ENCODE assay signal across 25 cellular contexts in the genomic region with DNA sequence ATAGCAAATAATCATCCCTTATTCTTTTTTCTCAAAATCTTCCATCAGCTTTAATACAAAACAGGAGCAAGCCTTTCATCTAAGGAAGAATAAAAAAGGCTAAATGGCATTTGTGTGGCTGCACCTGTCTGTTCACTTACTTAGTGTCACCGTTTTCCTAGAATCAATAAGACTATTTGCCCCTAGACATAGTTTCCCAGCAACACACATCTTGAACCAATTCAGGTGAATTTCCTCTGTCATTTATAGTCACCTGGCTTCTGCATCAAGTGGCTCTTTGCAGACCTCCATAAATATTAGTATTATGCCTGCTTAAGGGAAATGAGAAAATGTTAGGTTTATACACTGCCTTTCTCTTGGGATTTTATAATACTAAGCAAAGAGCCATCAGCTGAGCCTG. TPM values are rescaled to one million over a fixed set of nuclear protein-coding genes. Genes with fewer than 3 reads are reported as not detected.
A peak's percentile ranks its signal among the peaks of the same experiment; 100 is the strongest.
DNase-seq lines count a peak whose midpoint lies in the region; ATAC-seq lines count a peak whose summit lies in the region.
"Had no signal": no experiment of that assay in that cellular context is flagged by ENCODE, and none has a peak within 500 bp of the region (broad histone marks: within the 10 kb centered on the region; RNA-seq: fewer than 3 reads in every experiment).

No MANE protein-coding gene starts in this region.

- DNase-seq in DMS153 treated with DMSO at 0.1 percent for 48 hours (lab: John Stamatoyannopoulos, UW; ENCODE audit: unreplicated experiment) (peak; percentile 30), NCI-H1105 (lab: John Stamatoyannopoulos, UW) (peak; percentile 61), NCI-H2081 (lab: John Stamatoyannopoulos, UW) (peak; percentile 36 to 76), NCI-H748 treated with DMSO at 0.1 percent for 48 hours (lab: John Stamatoyannopoulos, UW) (peak; percentile 85), H4 (ENCODE audit: low spot score) (no peak)
- DNase-seq: ACHN; activated CD4-positive, alpha-beta memory T cell treated with anti-CD3 and anti-CD28 coated beads, Interleukin-2, amount 10 ng/mL, durations not matched to agents 7 days and 5 days; activated CD8-positive, alpha-beta memory T cell treated with anti-CD3 and anti-CD28 coated beads, Interleukin-2, amount 50 U/mL, for 48 hours; activated naive CD4-positive, alpha-beta T cell treated with Interleukin-2 at 50 U/mL for 16 hours; CD4-positive, alpha-beta memory T cell; colonic mucosa; effector CD4-positive, alpha-beta T cell; left cardiac atrium; MM.1S; NCI-H2171; NCI-H82; SJCRH30; substantia nigra; T-helper 9 cell had no signal

- ATAC-seq in HG03097 (IDR thresholded peaks at IDR 0.05; ENCODE audit: low FRiP score, unreplicated experiment) (no peak), HG03280 (IDR thresholded peaks at IDR 0.05; ENCODE audit: unreplicated experiment) (no peak), HG03432 (IDR thresholded peaks at IDR 0.05; ENCODE audit: unreplicated experiment) (no peak)
- ATAC-seq: GM23338; left cardiac atrium; natural killer cell treated with Interleukin-12 subunit alpha and Interleukin-12 subunit beta and Interleukin-15 and Interleukin-18, amount 100 ng/mL, for 72 hours; stimulated activated memory B cell treated with anti-CD40 and anti-IgM and Interleukin-4, amounts not matched to agents 10 μg/mL and 1 μg/mL and 100 μg/mL, for 72 hours had no signal

RNA-seq across cellular contexts. Expression of a gene that starts 17.4 kb away (rescaled TPM):
- 3.5 and 4.6 TPM in 2 replicates for total RNA-seq in H4 (2014; rRNA removed; shearing (Covaris generic))
